ENCODE assay signal across 15 cellular contexts in genomic region chr18:8423051-8423558, GRCh38.
DNase-seq lines count a peak whose midpoint lies in the region; ATAC-seq, FAIRE-seq and TF ChIP-seq lines count a peak whose summit lies in the region.
"Had no signal": no experiment of that assay in that cellular context is flagged by ENCODE, and none has a peak within 500 bp of the region (broad histone marks: within the 10 kb centered on the region; RNA-seq: fewer than 3 reads in every experiment).

No MANE protein-coding gene starts in this region.

- no peaks in the 10 kb centered on the region for H4K20me1 ChIP-seq in smooth muscle cell (ENCODE audit: low read depth)

- H3K9me3 Mint-ChIP-seq in natural killer cell treated with Interleukin-12 subunit alpha and Interleukin-12 subunit beta and Interleukin-15 and Interleukin-18, amount 100 ng/mL, for 72 hours, result peaks cover 2% of the 10 kb centered on the region
- H3K9me3 Mint-ChIP-seq: IgD-negative memory B cell had no signal

- H3K4me3 ChIP-seq in adipocyte (ENCODE audit: low read length), result no peak overlapping the region
- no peak overlapping the region for H3K4me3 ChIP-seq in smooth muscle cell
- no peak overlapping the region for H3K4me3 ChIP-seq in A673 (ENCODE audit: low read depth, low read length, poor library complexity, severe bottlenecking)
- H3K4me3 ChIP-seq: ascending aorta, esophagus muscularis mucosa, sigmoid colon, uterus had no signal

- no peak overlapping the region for H3K4me3 Mint-ChIP-seq in natural killer cell treated with Interleukin-12 subunit alpha and Interleukin-12 subunit beta and Interleukin-15 and Interleukin-18, amount 100 ng/mL, for 72 hours
- H3K4me3 Mint-ChIP-seq: IgD-negative memory B cell, memory B cell had no signal

- peak overlapping the region; percentile 65 for H3K4me2 ChIP-seq in smooth muscle cell

- H3K27me3 Mint-ChIP-seq in natural killer cell treated with Interleukin-12 subunit alpha and Interleukin-12 subunit beta and Interleukin-15 and Interleukin-18, amount 100 ng/mL, for 72 hours, result no peaks in the 10 kb centered on the region
- H3K27me3 Mint-ChIP-seq: IgD-negative memory B cell had no signal

- H3K4me1 Mint-ChIP-seq in natural killer cell treated with Interleukin-12 subunit alpha and Interleukin-12 subunit beta and Interleukin-15 and Interleukin-18, amount 100 ng/mL, for 72 hours (ENCODE audit: low read depth in 2 of 2), result no peaks in the 10 kb centered on the region
- H3K4me1 Mint-ChIP-seq: IgD-negative memory B cell had no signal

- peak overlapping the region; percentile 85 for H3K27ac ChIP-seq in smooth muscle cell (ENCODE audit: low read depth)
- no peak overlapping the region for H3K27ac ChIP-seq in A673 (ENCODE audit: low read depth, low read length, poor library complexity, severe bottlenecking)
- H3K27ac ChIP-seq: ascending aorta, esophagus muscularis mucosa, sigmoid colon, uterus had no signal

- no TSS peak for BruUV-seq in A673 (replicated peaks; lab: Mats Ljungman, UMichigan)

- TF ChIP-seq POLR2A in H54 (IDR thresholded peaks at IDR 0.05; ENCODE audit: low read depth, low read length), result no peak

- H3F3A ChIP-seq in smooth muscle cell (ENCODE audit: low read depth), result peaks cover 19% of the 10 kb centered on the region

- WGBS in smooth muscle cell (ENCODE audit: low lambda C conversion rate), result 12% methylated on average over 11 of the region's 11 CpGs

- no peak overlapping the region for H2AFZ ChIP-seq in smooth muscle cell (ENCODE audit: low read depth)

- DNase-seq in H54 (ENCODE audit: insufficient read length, low spot score) (peak; percentile 35), adipocyte (ENCODE audit: low read depth) (peak; percentile 68), foreskin melanocyte (peak; percentile 40), smooth muscle cell (lab: John Stamatoyannopoulos, UW; ENCODE audit: unreplicated experiment) (peak; percentile 29), A673 (ENCODE audit: low spot score) (no peak), iPS-NIHi7 (ENCODE audit: extremely low spot score) (no peak)
- no peak for DNase-seq in natural killer cell treated with Interleukin-12 subunit alpha and Interleukin-12 subunit beta and Interleukin-15 and Interleukin-18, amount 100 ng/mL, for 72 hours (ENCODE audit: low spot score)
- DNase-seq: DND-41, NCI-H2029, sigmoid colon, uterus had no signal

- POLR2A ChIA-PET in A673 (lab: Charles Lee; ENCODE audit: low non-redundant PET), result no interaction called here

- H3K9ac ChIP-seq in adipocyte (ENCODE audit: low read length), result peak overlapping the region; percentile 13
- peak overlapping the region; percentile 18 for H3K9ac ChIP-seq in smooth muscle cell (ENCODE audit: low read depth)

- intact Hi-C loops in A673 (cut with micrococcal nuclease; ENCODE audit: unreplicated experiment), result loop anchor here (10.0 kb wide), 1 partner anchor 52 kb away; no protein-coding TSS in a partner anchor

- CTCF ChIA-PET in A673 (lab: Charles Lee), result no interaction called here

- no peak for FAIRE-seq in H54 (lab: Jason Lieb, UNC)

- no peak for TF ChIP-seq CTCF in smooth muscle cell (IDR thresholded peaks at IDR 0.05; ENCODE audit: borderline replicate concordance, insufficient read depth, poor library complexity, severe bottlenecking)
- no peak for TF ChIP-seq CTCF in A673 (conservative IDR thresholded peaks at IDR 0.05; ENCODE audit: low read depth, low read length)

- no peaks in the 10 kb centered on the region for H3K36me3 ChIP-seq in adipocyte (ENCODE audit: control insufficient read depth, insufficient read depth, low read length, severe bottlenecking)
- no peaks in the 10 kb centered on the region for H3K36me3 ChIP-seq in smooth muscle cell (ENCODE audit: low read depth)
- H3K36me3 ChIP-seq in A673 (ENCODE audit: insufficient read depth, low read length, poor library complexity, severe bottlenecking), result no peaks in the 10 kb centered on the region
- H3K36me3 ChIP-seq: ascending aorta, esophagus muscularis mucosa, sigmoid colon, uterus had no signal

- no peaks in the 10 kb centered on the region for H3K27me3 ChIP-seq in adipocyte (replicated peaks; ENCODE audit: control insufficient read depth, insufficient read depth, low read length)
- no peaks in the 10 kb centered on the region for H3K27me3 ChIP-seq in smooth muscle cell (ENCODE audit: low read depth)
- H3K27me3 ChIP-seq in A673 (replicated peaks; ENCODE audit: insufficient read depth, low read depth, low read length, poor library complexity), result peaks cover 8% of the 10 kb centered on the region
- H3K27me3 ChIP-seq: ascending aorta, esophagus muscularis mucosa, sigmoid colon, uterus had no signal

- no peaks in the 10 kb centered on the region for H3K36me3 Mint-ChIP-seq in natural killer cell treated with Interleukin-12 subunit alpha and Interleukin-12 subunit beta and Interleukin-15 and Interleukin-18, amount 100 ng/mL, for 72 hours
- H3K36me3 Mint-ChIP-seq: IgD-negative memory B cell, memory B cell had no signal

- H3K27ac Mint-ChIP-seq in natural killer cell treated with Interleukin-12 subunit alpha and Interleukin-12 subunit beta and Interleukin-15 and Interleukin-18, amount 100 ng/mL, for 72 hours, result no peak overlapping the region
- H3K27ac Mint-ChIP-seq: IgD-negative memory B cell, memory B cell had no signal

- H3K9me3 ChIP-seq in adipocyte (ENCODE audit: control insufficient read depth, low read length) (peaks cover 2% of the 10 kb centered on the region), smooth muscle cell (replicated peaks; ENCODE audit: low read depth) (no peaks in the 10 kb centered on the region), A673 (ENCODE audit: low read depth, low read length, poor library complexity, severe bottlenecking) (peaks cover 3% of the 10 kb centered on the region)
- H3K9me3 ChIP-seq: ascending aorta, esophagus muscularis mucosa, sigmoid colon, uterus had no signal

- peaks cover 7% of the 10 kb centered on the region for H3K4me1 ChIP-seq in adipocyte (ENCODE audit: control insufficient read depth, insufficient read depth, low read length)
- peaks cover 8% of the 10 kb centered on the region for H3K4me1 ChIP-seq in smooth muscle cell (ENCODE audit: low read depth)
- H3K4me1 ChIP-seq in A673 (ENCODE audit: insufficient read depth, low read length, poor library complexity, severe bottlenecking), result no peaks in the 10 kb centered on the region
- H3K4me1 ChIP-seq: ascending aorta, esophagus muscularis mucosa, sigmoid colon, uterus had no signal

- no peak for ATAC-seq in natural killer cell treated with Interleukin-12 subunit alpha and Interleukin-12 subunit beta and Interleukin-15 and Interleukin-18, amount 100 ng/mL, for 72 hours

- H3K79me2 ChIP-seq in smooth muscle cell (ENCODE audit: low read depth), result no peaks in the 10 kb centered on the region

Comparison
In these comparisons a context has a peak if more than half of its experiments do, and no peak if none do; other contexts are left out.
1. DNase-seq: peak in H54 (single experiment), adipocyte (single experiment), foreskin melanocyte (single experiment) and smooth muscle cell (single experiment); none in natural killer cell treated with Interleukin-12 subunit alpha and Interleukin-12 subunit beta and Interleukin-15 and Interleukin-18, amount 100 ng/mL, for 72 hours (single experiment), A673 (single experiment) and iPS-NIHi7 (single experiment).